ENCODE assay signal across 1 cellular context in the genomic region with DNA sequence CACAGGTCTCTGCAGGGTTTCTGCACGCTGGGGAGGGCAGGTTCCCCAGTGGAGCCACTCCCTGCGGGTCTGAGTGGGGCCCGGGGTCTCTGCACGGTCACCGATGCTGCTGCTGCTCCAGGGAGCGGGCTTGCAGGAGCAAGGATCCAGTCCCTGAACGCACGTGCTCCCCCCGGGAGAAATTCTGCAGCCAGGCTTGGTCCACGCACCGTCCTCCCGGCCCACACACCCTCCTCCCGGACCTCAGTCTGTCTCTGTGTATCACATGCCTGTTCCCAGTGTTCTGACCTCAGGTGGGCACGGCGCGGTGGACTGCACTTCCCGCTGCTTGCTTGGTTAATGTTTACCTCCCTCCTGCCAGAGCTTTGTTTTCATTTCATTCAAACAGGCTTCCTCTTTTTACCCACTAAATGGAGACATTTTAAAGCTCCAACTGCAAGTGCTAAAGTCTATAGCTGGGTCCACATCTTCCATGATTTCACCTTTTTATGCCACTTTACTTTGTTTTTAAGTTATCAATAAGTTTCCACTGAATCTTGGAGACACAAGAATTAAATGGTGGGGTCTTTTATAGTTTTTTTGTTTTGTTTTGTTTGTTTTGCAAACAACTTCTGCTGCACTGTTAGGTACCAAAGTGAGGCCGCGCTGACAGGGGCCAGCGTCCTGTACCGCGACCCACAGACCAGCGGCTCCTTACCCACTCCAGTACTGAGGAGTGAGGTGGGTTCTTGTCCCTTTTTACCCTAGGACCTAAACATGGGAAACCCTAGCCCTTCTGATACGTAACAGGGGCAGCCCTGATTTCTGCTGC.
TF ChIP-seq lines count a peak whose summit lies in the region.

No MANE protein-coding gene starts in this region.

TF ChIP-seq in HepG2, 621 proteins besides CTCF, POLR2A, EP300 and RAD21 (continued from another document and continues in another):
- TF ChIP-seq ATF4 (CRISPR knock-in tag; IDR thresholded peaks at IDR 0.05) (no peak), HOXA7 (CRISPR knock-in tag; IDR thresholded peaks at IDR 0.05) (no peak; the same call in 1 of the 2 replicates), MIER2 (CRISPR knock-in tag; IDR thresholded peaks at IDR 0.05) (no peak), ZFP37 (CRISPR knock-in tag; IDR thresholded peaks at IDR 0.05; ENCODE audit: borderline replicate concordance) (0 out of 2 replicates have a peak, but pooled peaks have one; percentile 61), ATRX (CRISPR knock-in tag; IDR thresholded peaks at IDR 0.05; ENCODE audit: borderline replicate concordance) (no peak), MBNL3 (CRISPR knock-in tag; conservative IDR thresholded peaks at IDR 0.05) (no peak), ZNF773 (CRISPR knock-in tag; IDR thresholded peaks at IDR 0.05; ENCODE audit: borderline replicate concordance) (no peak), ZBTB4 (CRISPR knock-in tag; IDR thresholded peaks at IDR 0.05; ENCODE audit: borderline replicate concordance) (no peak), NFE2L2 (IDR thresholded peaks at IDR 0.05; ENCODE audit: low read length) (no peak), ZFP36L1 (CRISPR knock-in tag; IDR thresholded peaks at IDR 0.05) (no peak), ATF3 (CRISPR knock-in tag; IDR thresholded peaks at IDR 0.05) (no peak), ZNF780A (CRISPR knock-in tag; IDR thresholded peaks at IDR 0.05) (no peak), CHCHD3 (CRISPR knock-in tag; IDR thresholded peaks at IDR 0.05) (no peak), ZSCAN20 (CRISPR knock-in tag; IDR thresholded peaks at IDR 0.05; ENCODE audit: borderline replicate concordance) (no peak), BCL6 (CRISPR knock-in tag; IDR thresholded peaks at IDR 0.05) (0 out of 2 replicates have a peak, but pooled peaks have one; percentile 26), MAZ (IDR thresholded peaks at IDR 0.05; ENCODE audit: borderline replicate concordance, low read depth, low read length) (no peak), MAZ (CRISPR knock-in tag; IDR thresholded peaks at IDR 0.05; ENCODE audit: low read depth) (peak; percentile 14; the same call in 1 of the 2 replicates), TBX2 (CRISPR knock-in tag; IDR thresholded peaks at IDR 0.05; ENCODE audit: borderline replicate concordance) (0 out of 2 replicates have a peak, but pooled peaks have one; percentile 30), HMGA1 (CRISPR knock-in tag; conservative IDR thresholded peaks at IDR 0.05) (no peak), ZNF30 (CRISPR knock-in tag; IDR thresholded peaks at IDR 0.05) (no peak), DNMT3B (CRISPR knock-in tag; conservative IDR thresholded peaks at IDR 0.05) (no peak), SSRP1 (CRISPR knock-in tag; IDR thresholded peaks at IDR 0.05) (no peak), SPEN (CRISPR knock-in tag; IDR thresholded peaks at IDR 0.05; ENCODE audit: low read depth) (0 out of 2 replicates have a peak, but pooled peaks have one; percentile 41), ZFAT (CRISPR knock-in tag; conservative IDR thresholded peaks at IDR 0.05) (no peak), ZNF597 (CRISPR knock-in tag; IDR thresholded peaks at IDR 0.05) (no peak), BHLHE40 (IDR thresholded peaks at IDR 0.05; ENCODE audit: low read length) (0 out of 2 replicates have a peak, but pooled peaks have one; percentile 18), ZBTB40 (IDR thresholded peaks at IDR 0.05) (no peak), ZBTB40 (CRISPR knock-in tag; IDR thresholded peaks at IDR 0.05) (no peak; the same call in 1 of the 2 replicates), SNRNP70 (IDR thresholded peaks at IDR 0.05; ENCODE audit: low read depth, low read length) (no peak), PAX8 (CRISPR knock-in tag; IDR thresholded peaks at IDR 0.05; ENCODE audit: borderline replicate concordance) (no peak), PAXIP1 (CRISPR knock-in tag; conservative IDR thresholded peaks at IDR 0.05) (peak; percentile 76), ZNF235 (CRISPR knock-in tag; IDR thresholded peaks at IDR 0.05; ENCODE audit: borderline replicate concordance) (no peak), ZNF230 (CRISPR knock-in tag; IDR thresholded peaks at IDR 0.05) (no peak)
- TF ChIP-seq, protein P1, sequence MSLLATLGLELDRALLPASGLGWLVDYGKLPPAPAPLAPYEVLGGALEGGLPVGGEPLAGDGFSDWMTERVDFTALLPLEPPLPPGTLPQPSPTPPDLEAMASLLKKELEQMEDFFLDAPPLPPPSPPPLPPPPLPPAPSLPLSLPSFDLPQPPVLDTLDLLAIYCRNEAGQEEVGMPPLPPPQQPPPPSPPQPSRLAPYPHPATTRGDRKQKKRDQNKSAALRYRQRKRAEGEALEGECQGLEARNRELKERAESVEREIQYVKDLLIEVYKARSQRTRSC (CRISPR knock-in tag; IDR thresholded peaks at IDR 0.05; ENCODE audit: low read depth), result no peak
- TF ChIP-seq, protein P2, sequence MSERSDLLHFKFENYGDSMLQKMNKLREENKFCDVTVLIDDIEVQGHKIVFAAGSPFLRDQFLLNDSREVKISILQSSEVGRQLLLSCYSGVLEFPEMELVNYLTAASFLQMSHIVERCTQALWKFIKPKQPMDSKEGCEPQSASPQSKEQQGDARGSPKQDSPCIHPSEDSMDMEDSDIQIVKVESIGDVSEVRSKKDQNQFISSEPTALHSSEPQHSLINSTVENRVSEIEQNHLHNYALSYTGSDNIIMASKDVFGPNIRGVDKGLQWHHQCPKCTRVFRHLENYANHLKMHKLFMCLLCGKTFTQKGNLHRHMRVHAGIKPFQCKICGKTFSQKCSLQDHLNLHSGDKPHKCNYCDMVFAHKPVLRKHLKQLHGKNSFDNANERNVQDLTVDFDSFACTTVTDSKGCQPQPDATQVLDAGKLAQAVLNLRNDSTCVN (CRISPR knock-in tag; IDR thresholded peaks at IDR 0.05; ENCODE audit: borderline replicate concordance), result no peak
